8 cellular contexts compared by ENCODE assay signal in the genomic region with DNA sequence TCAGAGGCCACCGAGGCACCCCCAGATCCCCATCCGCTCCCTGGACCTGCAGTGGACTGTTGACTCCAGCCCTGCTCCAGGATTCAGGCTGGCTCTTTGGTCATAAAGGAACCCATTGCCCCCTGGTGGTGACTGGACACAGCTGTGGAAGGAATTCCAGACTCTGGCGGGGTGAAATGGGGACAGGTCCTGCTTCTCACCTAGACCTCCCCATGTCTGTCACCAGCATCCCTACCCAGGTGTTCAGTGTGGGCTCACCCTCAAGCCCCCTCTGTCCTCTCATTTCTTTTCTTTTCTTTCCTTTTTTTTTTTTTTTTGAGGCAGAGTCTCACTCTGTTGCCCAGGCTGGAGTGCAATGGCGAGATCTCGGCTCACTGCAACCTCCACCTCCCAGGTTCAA. TPM values are rescaled to one million over a fixed set of nuclear protein-coding genes. Genes with fewer than 3 reads are reported as not detected.
DNase-seq lines count a peak whose midpoint lies in the region; ATAC-seq and TF ChIP-seq lines count a peak whose summit lies in the region.

No MANE protein-coding gene starts in this region.

- H3K4me3 ChIP-seq in AG04450 (ENCODE audit: low read depth, low read length) (no peak overlapping the region), GM23248 (no peak overlapping the region), lung (no peak overlapping the region)

- TF ChIP-seq CTCF in AG04450 (IDR thresholded peaks at IDR 0.05; ENCODE audit: low read depth, low read length) (peak; percentile 94), lung (IDR thresholded peaks at IDR 0.05; ENCODE audit: control extremely low read depth, extremely low read depth) (peak; percentile 93)

- H3F3A ChIP-seq in GM23248 (ENCODE audit: insufficient read depth): peaks cover 34% of the 10 kb centered on the region

- CTCF ChIA-PET in AG04450 (lab: Charles Lee): interaction anchor here (0.7 to 9.4 kb wide), 12 partner anchors 9 to 206 kb away, joined by 3 to 103 read pairs (median 4); partner anchors contain the start of gene TOR2A

- H3K9me3 Mint-ChIP-seq in stimulated activated memory B cell treated with anti-CD40 and anti-IgM and Interleukin-4, amounts not matched to agents 10 μg/mL and 1 μg/mL and 100 μg/mL, for 72 hours: no peaks in the 10 kb centered on the region

- no peak overlapping the region for H3K4me2 ChIP-seq in GM23248 (ENCODE audit: unreplicated experiment)

- in situ Hi-C loops in GM23248 (cut with MboI): loop anchor here (5.0 kb wide), 1 partner anchor 84 kb away; no protein-coding TSS in a partner anchor

- H3K36me3 Mint-ChIP-seq in stimulated activated memory B cell treated with anti-CD40 and anti-IgM and Interleukin-4, amounts not matched to agents 10 μg/mL and 1 μg/mL and 100 μg/mL, for 72 hours: no peaks in the 10 kb centered on the region

- H3K9me3 ChIP-seq in AG04450 (ENCODE audit: control insufficient read depth, insufficient read depth, low read length) (peaks cover 11% of the 10 kb centered on the region), GM23248 (ENCODE audit: low read depth) (no peaks in the 10 kb centered on the region), lung (ENCODE audit: control insufficient read depth in 2 of 2, insufficient read depth in 1 of 2, low read length in 1 of 2) (peaks cover 0 to 3% of the 10 kb centered on the region in 2 donors)

- H3K27me3 ChIP-seq in AG04450 (ENCODE audit: control insufficient read depth, insufficient read depth, low read length) (no peaks in the 10 kb centered on the region), GM23248 (replicated peaks; ENCODE audit: insufficient read depth) (no peaks in the 10 kb centered on the region), lung (ENCODE audit: control insufficient read depth, insufficient read depth) (no peaks in the 10 kb centered on the region)

- H3K79me2 ChIP-seq in GM23248 (ENCODE audit: insufficient read depth): peaks cover 51% of the 10 kb centered on the region

- H4K20me1 ChIP-seq in GM23248 (ENCODE audit: insufficient read depth): no peaks in the 10 kb centered on the region

- H2AFZ ChIP-seq in GM23248: no peak overlapping the region

- H3K4me3 Mint-ChIP-seq in stimulated activated memory B cell treated with anti-CD40 and anti-IgM and Interleukin-4, amounts not matched to agents 10 μg/mL and 1 μg/mL and 100 μg/mL, for 72 hours: no peak overlapping the region

- H3K27ac ChIP-seq in AG04450 (ENCODE audit: low read depth, low read length): no peak overlapping the region
- no peak overlapping the region for H3K27ac ChIP-seq in GM23248
- H3K27ac ChIP-seq in lung (ENCODE audit: low read depth in 1 of 2, low read length in 1 of 2): peak overlapping the region in 1 of 2 donors; percentile 47

- DNase-seq in AG04450 (ENCODE audit: low read depth, low spot score) (no peak), GM23248 (peak; percentile 94), NCI-H510A (lab: John Stamatoyannopoulos, UW) (peak; percentile 61), ecto neural progenitor cell (ENCODE audit: low spot score) (peak; percentile 85), lung (ENCODE audit: low spot score) (peak; percentile 82)
- DNase-seq in activated CD4-positive, alpha-beta T cell treated with anti-CD3 and anti-CD28 coated beads, Interleukin-2, amount 50 U/mL, for 1 hour: peak; percentile 56

- H3K9me2 ChIP-seq in GM23248 (ENCODE audit: insufficient read depth): no peaks in the 10 kb centered on the region

- H3K4me1 Mint-ChIP-seq in stimulated activated memory B cell treated with anti-CD40 and anti-IgM and Interleukin-4, amounts not matched to agents 10 μg/mL and 1 μg/mL and 100 μg/mL, for 72 hours: no peaks in the 10 kb centered on the region

- 26 to 49% methylated on average over 3 to 5 of the region's 5 CpGs for WGBS in GM23248 (ENCODE audit: low coverage in 1 of 2, low lambda C conversion rate in 2 of 2, missing lambda C conversion rate in 2 of 2), 2 experiments
- 30 to 54% methylated on average over 3 to 5 of the region's 5 CpGs for WGBS in lung, 2 donors

- H3K4me1 ChIP-seq in GM23248 (ENCODE audit: insufficient read depth) (peaks cover 17% of the 10 kb centered on the region), lung (ENCODE audit: control insufficient read depth in 2 of 2, insufficient read depth in 2 of 2, low read length in 2 of 2) (peaks cover 0 to 3% of the 10 kb centered on the region in 2 donors)

- POLR2A ChIA-PET in AG04450 (lab: Yijun Ruan, JAX): interaction anchor here (1.2 to 1.7 kb wide), 2 partner anchors 81 to 136 kb away, joined by 4 to 7 read pairs; no protein-coding TSS in a partner anchor

- peaks cover 22% of the 10 kb centered on the region for H3K27me3 Mint-ChIP-seq in stimulated activated memory B cell treated with anti-CD40 and anti-IgM and Interleukin-4, amounts not matched to agents 10 μg/mL and 1 μg/mL and 100 μg/mL, for 72 hours

- H3K36me3 ChIP-seq in GM23248 (ENCODE audit: low read depth) (no peaks in the 10 kb centered on the region), lung (ENCODE audit: control insufficient read depth in 2 of 2, insufficient read depth in 2 of 2, low read length in 2 of 2) (no peaks in the 10 kb centered on the region)

- no peak overlapping the region for H3K9ac ChIP-seq in GM23248

- no peak overlapping the region for H3K27ac Mint-ChIP-seq in stimulated activated memory B cell treated with anti-CD40 and anti-IgM and Interleukin-4, amounts not matched to agents 10 μg/mL and 1 μg/mL and 100 μg/mL, for 72 hours

- peak; percentile 60 for ATAC-seq in lung (ENCODE audit: insufficient read depth, low FRiP score)
- peak; percentile 58 for ATAC-seq in stimulated activated memory B cell treated with anti-CD40 and anti-IgM and Interleukin-4, amounts not matched to agents 10 μg/mL and 1 μg/mL and 100 μg/mL, for 72 hours
- no peak for ATAC-seq in GM19035 (IDR thresholded peaks at IDR 0.05; ENCODE audit: unreplicated experiment)

RNA-seq across cellular contexts. Expression of gene STXBP1, which starts 25.5 kb away (rescaled TPM):
- polyA plus RNA-seq in AG04450 (2011; rRNA removed): 19.8 and 25.0 TPM in 2 replicates
- 28.0 and 31.6 TPM in 2 replicates for polyA minus RNA-seq in AG04450 (2011; rRNA and poly(A)+ RNA removed)
- 28.5 and 61.8 TPM in 2 replicates for total RNA-seq in GM23248 (2014; rRNA removed; shearing (Covaris generic))
- 42.3 and 43.7 TPM in 2 replicates for polyA plus RNA-seq in GM23248 (2016; fragmentation: Nextera tagmentation; extraction: Ambion mirVana)
- total RNA-seq in lung: 10 to 100 TPM; 61.5 to 65.8 TPM
- 10 to 100 TPM; 19.2 to 32.0 TPM for polyA plus RNA-seq in lung
